8 cellular contexts compared by ENCODE assay signal in the genomic region with DNA sequence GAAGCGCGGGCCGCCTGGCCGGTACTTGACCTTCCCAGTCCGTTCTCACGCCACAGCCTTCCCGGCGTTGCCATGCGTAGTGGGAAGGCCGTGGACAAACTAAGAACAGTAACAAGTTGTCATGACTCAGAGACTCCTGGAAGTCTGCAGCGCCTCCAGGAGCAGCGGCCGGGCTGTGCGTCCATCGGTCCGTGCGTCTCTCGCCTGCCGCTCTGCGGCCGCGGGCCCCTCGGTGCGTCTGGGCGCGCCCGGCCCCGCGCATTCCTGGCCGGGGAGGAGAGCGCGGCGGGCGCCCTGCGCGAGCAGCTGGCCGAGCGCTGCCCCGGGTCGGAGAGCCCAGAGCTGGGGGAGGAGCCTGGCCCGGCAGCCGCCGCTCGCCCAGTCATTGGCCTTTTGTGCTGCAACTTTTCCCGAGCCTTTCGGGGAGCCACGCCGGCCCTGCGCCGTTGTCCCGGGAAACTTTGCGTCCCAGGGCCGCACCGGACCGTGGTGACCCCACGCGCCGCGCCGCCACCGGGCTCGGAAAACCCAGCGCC.
A peak's percentile ranks its signal among the peaks of the same experiment; 100 is the strongest.
DNase-seq lines count a peak whose midpoint lies in the region; ATAC-seq lines count a peak whose summit lies in the region.

No MANE protein-coding gene starts in this region.

- peak overlapping the region; percentile 88 for H3K4me2 ChIP-seq in BLaER1

- H3K9ac ChIP-seq in BLaER1, result peak overlapping the region; percentile 41

- H3K4me3 ChIP-seq in BLaER1 (peak overlapping the region; percentile 71), muscle layer of duodenum (ENCODE audit: low read depth in 1 of 2, low read length in 2 of 2) (peak overlapping the region; percentile 67 to 69)

- H3K27ac ChIP-seq in BLaER1, result no peak overlapping the region
- H3K27ac ChIP-seq in muscle layer of duodenum (ENCODE audit: low read length), result peak overlapping the region; percentile 97

- peaks cover 53 to 64% of the 10 kb centered on the region in 2 donors for H3K27me3 Mint-ChIP-seq in effector memory CD8-positive, alpha-beta T cell

- no peaks in the 10 kb centered on the region for H3K36me3 ChIP-seq in BLaER1
- no peaks in the 10 kb centered on the region for H3K36me3 ChIP-seq in muscle layer of duodenum (ENCODE audit: control insufficient read depth in 1 of 2, insufficient read depth in 2 of 2, low read length in 2 of 2)

- DNase-seq in SK-N-DZ (ENCODE audit: low spot score) (peak; percentile 65), fibroblast of peridontal ligament (ENCODE audit: extremely low read depth) (peak; percentile 91)
- DNase-seq in effector memory CD8-positive, alpha-beta T cell, result no peak

- peaks cover 13% of the 10 kb centered on the region; the same call in 1 of the 2 replicates for H3K9me3 ChIP-seq in BLaER1
- no peaks in the 10 kb centered on the region for H3K9me3 ChIP-seq in muscle layer of duodenum (ENCODE audit: control insufficient read depth in 1 of 2, low read length in 2 of 2)

- no peak overlapping the region for H3K4me3 Mint-ChIP-seq in effector memory CD8-positive, alpha-beta T cell

- no peaks in the 10 kb centered on the region for H4K20me1 ChIP-seq in BLaER1

- ATAC-seq in HG02884 (IDR thresholded peaks at IDR 0.05; ENCODE audit: unreplicated experiment), result peak; percentile 49
- ATAC-seq in effector memory CD8-positive, alpha-beta T cell (replicated peaks), result no peak
- ATAC-seq in HG03565 (IDR thresholded peaks at IDR 0.05; ENCODE audit: unreplicated experiment), result no peak
- ATAC-seq in HG02970 (IDR thresholded peaks at IDR 0.05; ENCODE audit: low FRiP score, unreplicated experiment), result no peak

- H3K4me1 Mint-ChIP-seq in effector memory CD8-positive, alpha-beta T cell (ENCODE audit: low read depth in 2 of 2), result no peaks in the 10 kb centered on the region

- peaks cover 8% of the 10 kb centered on the region; the same call in 1 of the 2 replicates for H3K4me1 ChIP-seq in BLaER1
- peaks cover 11 to 21% of the 10 kb centered on the region in 2 donors for H3K4me1 ChIP-seq in muscle layer of duodenum (ENCODE audit: control insufficient read depth in 1 of 2, insufficient read depth in 2 of 2, low read length in 2 of 2)

- H3K27ac Mint-ChIP-seq in effector memory CD8-positive, alpha-beta T cell, result no peak overlapping the region

- no peaks in the 10 kb centered on the region for H3K9me3 Mint-ChIP-seq in effector memory CD8-positive, alpha-beta T cell

- no peaks in the 10 kb centered on the region for H3K36me3 Mint-ChIP-seq in effector memory CD8-positive, alpha-beta T cell (ENCODE audit: insufficient read depth)

- H3K27me3 ChIP-seq in BLaER1 (peaks cover 52% of the 10 kb centered on the region), muscle layer of duodenum (ENCODE audit: low read depth, low read length) (no peaks in the 10 kb centered on the region)

Comparison
In these comparisons a context has a peak if more than half of its experiments do, and no peak if none do; other contexts are left out.
1. DNase-seq: peak in SK-N-DZ (single experiment) and fibroblast of peridontal ligament (single experiment); none in effector memory CD8-positive, alpha-beta T cell (0 of 3).